Comparison of ENCODE assay signal across 8 cellular contexts in genomic region chr2:112690853-112691390, GRCh38. TPM values are rescaled to one million over a fixed set of nuclear protein-coding genes. Genes with fewer than 3 reads are reported as not detected.
DNase-seq lines count a peak whose midpoint lies in the region; ATAC-seq and TF ChIP-seq lines count a peak whose summit lies in the region.

No MANE protein-coding gene starts in this region.

- H3K4me1 ChIP-seq in gastroesophageal sphincter: no peaks in the 10 kb centered on the region
- H3K4me1 ChIP-seq in parathyroid adenoma: no peaks in the 10 kb centered on the region

- H3K9me3 ChIP-seq in gastroesophageal sphincter: no peaks in the 10 kb centered on the region
- no peaks in the 10 kb centered on the region for H3K9me3 ChIP-seq in parathyroid adenoma (ENCODE audit: control insufficient read depth, low read length)

- 29 to 52% methylated on average over 6 to 9 of the region's 9 CpGs for WGBS in gastroesophageal sphincter (ENCODE audit: low coverage in 1 of 2), 2 donors

- H3K9ac ChIP-seq in parathyroid adenoma: no peak overlapping the region

- no peak for TF ChIP-seq EP300 in gastroesophageal sphincter (IDR thresholded peaks at IDR 0.05)

- TF ChIP-seq CTCF in GM12874 (IDR thresholded peaks at IDR 0.05; ENCODE audit: insufficient read depth, low read depth, low read length): peak; percentile 68
- peak in 3 of 4 experiments; percentile 56 to 71 (median 71) for TF ChIP-seq CTCF in gastroesophageal sphincter (IDR thresholded peaks at IDR 0.05)
- peak; percentile 69 for TF ChIP-seq CTCF in parathyroid adenoma (IDR thresholded peaks at IDR 0.05)

- peak; percentile 50 for ATAC-seq in HG03432 (IDR thresholded peaks at IDR 0.05; ENCODE audit: unreplicated experiment)
- peak; percentile 55 for ATAC-seq in gastroesophageal sphincter

- no peaks in the 10 kb centered on the region for H3K79me2 ChIP-seq in parathyroid adenoma

- peak; percentile 42 for DNase-seq in SIG-M5 (lab: John Stamatoyannopoulos, UW)
- peak; percentile 49 for DNase-seq in activated effector memory CD4-positive, alpha-beta T cell treated with Interleukin-2 at 50 U/mL for 16 hours
- DNase-seq in ureter (ENCODE audit: low spot score): peak; percentile 66
- DNase-seq in 8988T: no peak

- no peak overlapping the region for H3K4me3 ChIP-seq in gastroesophageal sphincter
- no peak overlapping the region for H3K4me3 ChIP-seq in parathyroid adenoma (ENCODE audit: low read depth, low read length)

- H3K27ac ChIP-seq in gastroesophageal sphincter (no peak overlapping the region), parathyroid adenoma (no peak overlapping the region)

- H2AFZ ChIP-seq in parathyroid adenoma: peak overlapping the region; percentile 50

- no peak overlapping the region for H3K4me2 ChIP-seq in parathyroid adenoma (ENCODE audit: low read length)

- no peaks in the 10 kb centered on the region for H3K27me3 ChIP-seq in gastroesophageal sphincter
- no peaks in the 10 kb centered on the region for H3K27me3 ChIP-seq in parathyroid adenoma (ENCODE audit: control insufficient read depth, insufficient read depth, low read length)

- H3K36me3 ChIP-seq in gastroesophageal sphincter (no peaks in the 10 kb centered on the region), parathyroid adenoma (ENCODE audit: control insufficient read depth, insufficient read depth, low read length) (no peaks in the 10 kb centered on the region)

- TF ChIP-seq POLR2A in gastroesophageal sphincter (IDR thresholded peaks at IDR 0.05): no peak

RNA-seq across cellular contexts. Expression of gene NT5DC4, which starts 29.9 kb away (rescaled TPM):
- total RNA-seq in gastroesophageal sphincter: under 1 TPM in 1 of 4 donors, not detected in 3; 0.27 TPM
- not detected for total RNA-seq in ureter

RNA-seq across cellular contexts. Expression of gene SLC20A1, which starts 45.2 kb away (rescaled TPM):
- total RNA-seq in gastroesophageal sphincter: 10 to 100 TPM in 3 of 4 donors, 1 to 10 TPM in 1; 9.5 to 25.4 (median 20.5) TPM
- 77.2 TPM for total RNA-seq in ureter
